Comparison of ENCODE assay signal across 1 cellular context in the genomic region with DNA sequence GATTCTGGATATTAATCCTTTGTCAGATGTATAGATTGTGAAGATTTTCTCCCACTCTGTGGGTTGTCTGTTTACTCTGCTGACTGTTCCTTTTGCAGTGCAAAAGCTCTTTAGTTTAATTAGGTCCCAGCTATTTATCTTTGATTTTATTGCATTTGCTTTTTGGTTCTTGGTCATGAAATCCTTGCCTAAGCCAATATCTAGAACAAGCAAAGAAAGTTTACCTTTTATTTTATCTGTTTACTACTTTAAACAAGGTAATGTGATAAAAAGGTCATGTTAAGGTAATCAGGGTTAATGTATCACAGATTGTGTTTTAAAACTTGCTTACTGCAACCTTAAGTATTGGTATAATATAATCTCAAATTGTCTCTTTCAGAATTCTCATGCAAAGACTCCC. TPM values are rescaled to one million over a fixed set of nuclear protein-coding genes. Genes with fewer than 3 reads are reported as not detected.
"Had no signal": no experiment of that assay in that cellular context is flagged by ENCODE, and none has a peak within 500 bp of the region (broad histone marks: within the 10 kb centered on the region; RNA-seq: fewer than 3 reads in every experiment).

No MANE protein-coding gene starts in this region.

RNA-seq across cellular contexts. Expression of a gene that starts 0.7 kb away (rescaled TPM):
- polyA plus RNA-seq: IgD-negative memory B cell had no signal
